Comparison of ENCODE assay signal across 11 cellular contexts in genomic region chr2:63818276-63818675, GRCh38.
"Had no signal": no experiment of that assay in that cellular context is flagged by ENCODE, and none has a peak within 500 bp of the region (broad histone marks: within the 10 kb centered on the region; RNA-seq: fewer than 3 reads in every experiment).

No MANE protein-coding gene starts in this region.

- H3K36me3 ChIP-seq: tibial nerve, vagina had no signal

- H3K4me3 ChIP-seq: tibial nerve, vagina had no signal

- H3K27me3 Mint-ChIP-seq: activated naive CD8-positive, alpha-beta T cell had no signal

- H3K9me3 ChIP-seq: tibial nerve, vagina had no signal

- H3K27ac Mint-ChIP-seq: activated CD4-positive, alpha-beta memory T cell treated with anti-CD3 and anti-CD28 coated beads, Interleukin-2, amount 10 ng/mL, durations not matched to agents 7 days and 5 days; activated CD4-positive, alpha-beta T cell treated with anti-CD3 and anti-CD28 coated beads for 36 hours; activated naive CD8-positive, alpha-beta T cell; memory B cell; nephron progenitor cell had no signal

- H3K4me3 Mint-ChIP-seq: activated CD4-positive, alpha-beta memory T cell treated with anti-CD3 and anti-CD28 coated beads, Interleukin-2, amount 10 ng/mL, durations not matched to agents 7 days and 5 days; activated CD4-positive, alpha-beta T cell treated with anti-CD3 and anti-CD28 coated beads for 36 hours; activated naive CD8-positive, alpha-beta T cell; memory B cell; nephron progenitor cell had no signal

- H3K4me1 ChIP-seq: vagina had no signal

- H3K9me3 Mint-ChIP-seq: activated CD4-positive, alpha-beta memory T cell treated with anti-CD3 and anti-CD28 coated beads, Interleukin-2, amount 10 ng/mL, durations not matched to agents 7 days and 5 days; memory B cell; nephron progenitor cell had no signal

- DNase-seq: activated CD4-positive, alpha-beta memory T cell treated with anti-CD3 and anti-CD28 coated beads, Interleukin-2, amount 10 ng/mL, durations not matched to agents 7 days and 5 days; activated CD4-positive, alpha-beta T cell treated with anti-CD3 and anti-CD28 coated beads for 36 hours; activated gamma-delta T cell; activated T-cell treated with anti-CD3 and anti-CD28 coated beads, Interleukin-2, amount 50 U/mL, for 48 hours; cerebellar nuclear complex; left colon; nephron progenitor cell had no signal

- H3K4me1 Mint-ChIP-seq: activated CD4-positive, alpha-beta memory T cell treated with anti-CD3 and anti-CD28 coated beads, Interleukin-2, amount 10 ng/mL, durations not matched to agents 7 days and 5 days; activated CD4-positive, alpha-beta T cell treated with anti-CD3 and anti-CD28 coated beads for 36 hours; memory B cell had no signal

- H3K36me3 Mint-ChIP-seq: activated naive CD8-positive, alpha-beta T cell had no signal

- H3K27me3 ChIP-seq: tibial nerve, vagina had no signal
